In the genomic region with DNA sequence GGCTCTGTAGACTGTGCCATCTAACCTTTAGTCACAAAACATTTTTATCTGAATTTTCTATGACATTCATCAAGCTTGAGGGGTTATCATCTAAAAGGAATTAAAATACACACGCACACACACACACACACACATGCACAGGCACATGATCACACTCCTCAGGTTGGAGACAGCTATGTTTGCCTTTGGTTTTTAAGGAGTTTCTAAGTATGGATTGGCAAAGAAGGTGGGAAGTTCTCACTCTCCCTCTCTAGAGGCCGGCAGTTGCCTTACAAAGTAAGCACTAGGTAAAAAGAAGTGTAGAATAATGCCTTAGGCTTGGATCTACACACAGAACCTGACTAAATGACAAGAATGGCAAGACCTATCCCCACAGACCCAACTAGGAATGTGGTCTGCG, we compare ENCODE assay signal across 1 cellular context.
TF ChIP-seq lines count a peak whose summit lies in the region.

No MANE protein-coding gene starts in this region.

TF ChIP-seq in IMR-90, 13 proteins besides CTCF, POLR2A, EP300 and RAD21:
- TF ChIP-seq CHD1 (IDR thresholded peaks at IDR 0.05; ENCODE audit: low read depth, low read length), result no peak
- no peak for TF ChIP-seq CEBPB (IDR thresholded peaks at IDR 0.05; ENCODE audit: low read depth, low read length)
- TF ChIP-seq SMC3 (IDR thresholded peaks at IDR 0.05; ENCODE audit: low read depth, low read length), result no peak
- TF ChIP-seq NFE2L2 (IDR thresholded peaks at IDR 0.05; ENCODE audit: low read depth, low read length), result no peak
- no peak for TF ChIP-seq RCOR1 (IDR thresholded peaks at IDR 0.05; ENCODE audit: insufficient replicate concordance, low read length)
- TF ChIP-seq BHLHE40 (IDR thresholded peaks at IDR 0.05; ENCODE audit: low read depth, low read length), result no peak
- TF ChIP-seq, protein P1, sequence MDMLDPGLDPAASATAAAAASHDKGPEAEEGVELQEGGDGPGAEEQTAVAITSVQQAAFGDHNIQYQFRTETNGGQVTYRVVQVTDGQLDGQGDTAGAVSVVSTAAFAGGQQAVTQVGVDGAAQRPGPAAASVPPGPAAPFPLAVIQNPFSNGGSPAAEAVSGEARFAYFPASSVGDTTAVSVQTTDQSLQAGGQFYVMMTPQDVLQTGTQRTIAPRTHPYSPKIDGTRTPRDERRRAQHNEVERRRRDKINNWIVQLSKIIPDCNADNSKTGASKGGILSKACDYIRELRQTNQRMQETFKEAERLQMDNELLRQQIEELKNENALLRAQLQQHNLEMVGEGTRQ (IDR thresholded peaks at IDR 0.05; ENCODE audit: low read depth, low read length), result no peak
- TF ChIP-seq, protein P2, sequence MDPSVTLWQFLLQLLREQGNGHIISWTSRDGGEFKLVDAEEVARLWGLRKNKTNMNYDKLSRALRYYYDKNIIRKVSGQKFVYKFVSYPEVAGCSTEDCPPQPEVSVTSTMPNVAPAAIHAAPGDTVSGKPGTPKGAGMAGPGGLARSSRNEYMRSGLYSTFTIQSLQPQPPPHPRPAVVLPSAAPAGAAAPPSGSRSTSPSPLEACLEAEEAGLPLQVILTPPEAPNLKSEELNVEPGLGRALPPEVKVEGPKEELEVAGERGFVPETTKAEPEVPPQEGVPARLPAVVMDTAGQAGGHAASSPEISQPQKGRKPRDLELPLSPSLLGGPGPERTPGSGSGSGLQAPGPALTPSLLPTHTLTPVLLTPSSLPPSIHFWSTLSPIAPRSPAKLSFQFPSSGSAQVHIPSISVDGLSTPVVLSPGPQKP (IDR thresholded peaks at IDR 0.05; ENCODE audit: borderline replicate concordance, low read depth, low read length), result no peak
